Comparison of ENCODE assay signal across 20 cellular contexts in the genomic region with DNA sequence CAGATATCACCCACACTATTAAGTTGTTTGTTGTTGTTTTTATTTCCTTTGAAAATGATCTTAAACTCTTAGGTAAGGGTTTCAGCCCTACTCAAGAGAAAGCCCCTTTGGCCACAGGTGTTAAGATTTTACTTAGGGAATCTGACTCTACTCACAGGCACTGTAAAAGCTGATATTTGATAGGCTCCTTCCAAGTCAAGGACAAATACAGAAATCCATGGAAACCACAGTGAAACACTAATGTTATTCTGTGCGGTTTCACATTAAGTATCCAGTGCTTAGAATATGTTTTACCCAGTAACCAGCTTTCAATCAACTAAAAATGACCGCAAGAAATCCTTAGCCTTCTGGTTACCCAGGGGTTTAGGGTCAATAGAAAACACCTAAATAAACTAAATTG. TPM values are rescaled to one million over a fixed set of nuclear protein-coding genes. Genes with fewer than 3 reads are reported as not detected.
A peak's percentile ranks its signal among the peaks of the same experiment; 100 is the strongest.
DNase-seq lines count a peak whose midpoint lies in the region; ATAC-seq and TF ChIP-seq lines count a peak whose summit lies in the region.
"Had no signal": no experiment of that assay in that cellular context is flagged by ENCODE, and none has a peak within 500 bp of the region (broad histone marks: within the 10 kb centered on the region; RNA-seq: fewer than 3 reads in every experiment).

No MANE protein-coding gene starts in this region.

- H3K27me3 Mint-ChIP-seq in neural progenitor cell (ENCODE audit: insufficient read depth, low read depth), result peaks cover 4% of the 10 kb centered on the region
- no peaks in the 10 kb centered on the region for H3K27me3 Mint-ChIP-seq in activated naive CD4-positive, alpha-beta T cell treated with anti-CD3 and anti-CD28 coated beads, Interleukin-2, amount 10 ng/mL, durations not matched to agents 7 days and 5 days
- H3K27me3 Mint-ChIP-seq: CD4-positive, CD25-positive, alpha-beta regulatory T cell had no signal

- no peak overlapping the region for H3K9ac ChIP-seq in neural progenitor cell
- H3K9ac ChIP-seq: BLaER1, GM23248 had no signal

- H3K27me3 ChIP-seq in cardiac muscle cell (no peaks in the 10 kb centered on the region), neural progenitor cell (no peaks in the 10 kb centered on the region)
- H3K27me3 ChIP-seq: BLaER1, MG63, SJSA1 had no signal

- CTCF ChIA-PET in activated naive CD4-positive, alpha-beta T cell treated with anti-CD3 and anti-CD28 coated beads, Interleukin-2, amount 10 ng/mL, durations not matched to agents 7 days and 5 days (lab: Charles Lee), result no interaction called here

- no peak overlapping the region for H3K27ac Mint-ChIP-seq in neural progenitor cell
- no peak overlapping the region for H3K27ac Mint-ChIP-seq in activated naive CD4-positive, alpha-beta T cell treated with anti-CD3 and anti-CD28 coated beads, Interleukin-2, amount 10 ng/mL, durations not matched to agents 7 days and 5 days
- H3K27ac Mint-ChIP-seq: CD4-positive, CD25-positive, alpha-beta regulatory T cell had no signal

- ATAC-seq in Right ventricle myocardium inferior (no peak), GM18873 (IDR thresholded peaks at IDR 0.05; ENCODE audit: low FRiP score, unreplicated experiment) (no peak), HG02623 (IDR thresholded peaks at IDR 0.05; ENCODE audit: unreplicated experiment) (no peak)
- ATAC-seq: PC-3 had no signal

- H3K9me3 ChIP-seq in cardiac muscle cell (ENCODE audit: low read depth), result no peaks in the 10 kb centered on the region
- no peaks in the 10 kb centered on the region for H3K9me3 ChIP-seq in neural progenitor cell (ENCODE audit: low read depth)
- H3K9me3 ChIP-seq: BLaER1, MG63, SJSA1 had no signal

- H3K4me1 ChIP-seq in cardiac muscle cell (ENCODE audit: low read depth), result peaks cover 73% of the 10 kb centered on the region
- H3K4me1 ChIP-seq in neural progenitor cell, result peaks cover 41% of the 10 kb centered on the region
- H3K4me1 ChIP-seq: BLaER1 had no signal

- H3K4me3 ChIP-seq in cardiac muscle cell (no peak overlapping the region), astrocyte of the spinal cord (ENCODE audit: low read depth, low read length) (no peak overlapping the region), neural progenitor cell (no peak overlapping the region)
- H3K4me3 ChIP-seq: BLaER1, GM23248, MG63, SJSA1 had no signal

- no peak for TF ChIP-seq CTCF in cardiac muscle cell (IDR thresholded peaks at IDR 0.05; ENCODE audit: low read depth, low read length)
- no peak for TF ChIP-seq CTCF in astrocyte of the spinal cord (IDR thresholded peaks at IDR 0.05; ENCODE audit: low read depth, low read length)
- no peak for TF ChIP-seq CTCF in neural progenitor cell (IDR thresholded peaks at IDR 0.05)

- peaks cover 64% of the 10 kb centered on the region for H3K36me3 Mint-ChIP-seq in neural progenitor cell
- no peaks in the 10 kb centered on the region for H3K36me3 Mint-ChIP-seq in activated naive CD4-positive, alpha-beta T cell treated with anti-CD3 and anti-CD28 coated beads, Interleukin-2, amount 10 ng/mL, durations not matched to agents 7 days and 5 days
- H3K36me3 Mint-ChIP-seq: CD4-positive, CD25-positive, alpha-beta regulatory T cell had no signal

- H3K4me3 Mint-ChIP-seq in neural progenitor cell, result no peak overlapping the region
- H3K4me3 Mint-ChIP-seq in activated naive CD4-positive, alpha-beta T cell treated with anti-CD3 and anti-CD28 coated beads, Interleukin-2, amount 10 ng/mL, durations not matched to agents 7 days and 5 days, result no peak overlapping the region
- H3K4me3 Mint-ChIP-seq: CD4-positive, CD25-positive, alpha-beta regulatory T cell had no signal

- no peak overlapping the region for H2AFZ ChIP-seq in neural progenitor cell (replicated peaks)
- H2AFZ ChIP-seq: GM23248 had no signal

- H3K79me2 ChIP-seq in neural progenitor cell (ENCODE audit: low read depth), result peaks cover 100% of the 10 kb centered on the region

- peaks cover 29% of the 10 kb centered on the region for H3K9me3 Mint-ChIP-seq in neural progenitor cell
- peaks cover 5% of the 10 kb centered on the region for H3K9me3 Mint-ChIP-seq in activated naive CD4-positive, alpha-beta T cell treated with anti-CD3 and anti-CD28 coated beads, Interleukin-2, amount 10 ng/mL, durations not matched to agents 7 days and 5 days

- H4K20me1 ChIP-seq in neural progenitor cell (ENCODE audit: low read depth), result peaks cover 100% of the 10 kb centered on the region
- H4K20me1 ChIP-seq: BLaER1 had no signal

- DNase-seq in cardiac muscle cell (ENCODE audit: low read depth in 1 of 2, low spot score in 1 of 2) (no peak), Right ventricle myocardium inferior (ENCODE audit: missing footprints) (no peak), astrocyte of the spinal cord (ENCODE audit: low read depth, low spot score) (peak; percentile 57), neural progenitor cell (ENCODE audit: low spot score) (no peak)
- DNase-seq in activated naive CD4-positive, alpha-beta T cell treated with anti-CD3 and anti-CD28 coated beads, Interleukin-2, amount 10 ng/mL, durations not matched to agents 7 days and 5 days, result no peak
- DNase-seq: CD4-positive, CD25-positive, alpha-beta regulatory T cell; GM23248; H7; KBM-7; MG63; NCI-H1694; NCI-H2029 treated with DMSO at 0.1 percent for 48 hours; NCI-H446; NCI-H524 treated with DMSO at 0.1 percent for 48 hours; NCI-H774; PC-3 had no signal

- H3K4me2 ChIP-seq in neural progenitor cell, result peak overlapping the region; percentile 11
- H3K4me2 ChIP-seq: BLaER1 had no signal

- H3K27ac ChIP-seq in cardiac muscle cell (peak overlapping the region; percentile 6), neural progenitor cell (no peak overlapping the region)
- H3K27ac ChIP-seq: BLaER1, GM23248, SJSA1 had no signal

- H3K36me3 ChIP-seq in cardiac muscle cell (no peaks in the 10 kb centered on the region), neural progenitor cell (no peaks in the 10 kb centered on the region)
- H3K36me3 ChIP-seq: BLaER1, MG63, SJSA1 had no signal

- peaks cover 4% of the 10 kb centered on the region for H3F3A ChIP-seq in neural progenitor cell (ENCODE audit: low read depth)

- H3K4me1 Mint-ChIP-seq in neural progenitor cell, result peaks cover 28% of the 10 kb centered on the region
- no peaks in the 10 kb centered on the region for H3K4me1 Mint-ChIP-seq in activated naive CD4-positive, alpha-beta T cell treated with anti-CD3 and anti-CD28 coated beads, Interleukin-2, amount 10 ng/mL, durations not matched to agents 7 days and 5 days
- H3K4me1 Mint-ChIP-seq: CD4-positive, CD25-positive, alpha-beta regulatory T cell had no signal

- intact Hi-C loops in Right ventricle myocardium inferior (cut with DNase I), result no loop called here

- in situ Hi-C loops in astrocyte of the spinal cord (cut with HindIII; ENCODE audit: low sequenced_read_pairs), result no loop called here

RNA-seq across cellular contexts. Expression of gene CDH2, which starts 56.1 kb away (rescaled TPM):
- total RNA-seq in cardiac muscle cell, result 205 and 267 TPM in 2 replicates
- 324 and 381 TPM in 2 replicates for polyA plus RNA-seq in cardiac muscle cell
- total RNA-seq in Right ventricle myocardium inferior, result 293 TPM
- 333 and 459 TPM in 2 replicates for total RNA-seq in neural progenitor cell (ENCODE audit: low replicate concordance)
- total RNA-seq: CD4-positive, CD25-positive, alpha-beta regulatory T cell had no signal
- polyA plus RNA-seq: CD4-positive, CD25-positive, alpha-beta regulatory T cell had no signal
